In genomic region chr1:154963643-154964042, GRCh38 we compare ENCODE assay signal across 17 cellular contexts. TPM values are rescaled to one million over a fixed set of nuclear protein-coding genes. Genes with fewer than 3 reads are reported as not detected.
DNase-seq lines count a peak whose midpoint lies in the region; ATAC-seq, FAIRE-seq and TF ChIP-seq lines count a peak whose summit lies in the region.
"Had no signal": no experiment of that assay in that cellular context is flagged by ENCODE, and none has a peak within 500 bp of the region (broad histone marks: within the 10 kb centered on the region; RNA-seq: fewer than 3 reads in every experiment).

No MANE protein-coding gene starts in this region.

- no TSS peak for BruUV-seq in K562 (replicated peaks; lab: Mats Ljungman, UMichigan)

- H3K4me1 ChIP-seq in Loucy (ENCODE audit: insufficient read depth, low read length, poor library complexity, severe bottlenecking): peaks cover 21% of the 10 kb centered on the region
- peaks cover 19 to 41% of the 10 kb centered on the region in 2 experiments for H3K4me1 ChIP-seq in K562 (replicated peaks in 1 of 2; ENCODE audit: control insufficient read depth in 2 of 2, insufficient read depth in 2 of 2, low read length in 2 of 2)
- peaks cover 21 to 27% of the 10 kb centered on the region in 2 experiments for H3K4me1 ChIP-seq in neutrophil (ENCODE audit: control insufficient read depth in 1 of 2, insufficient read depth in 1 of 2, low read depth in 1 of 2, low read length in 1 of 2)

- H3K27ac ChIP-seq in K562 (ENCODE audit: extremely low read depth, low read depth, low read length): no peak overlapping the region; the same call in 2 of the 3 replicates
- peak overlapping the region; percentile 13 for H3K27ac ChIP-seq in neutrophil

- no peaks in the 10 kb centered on the region for H3K9me3 Mint-ChIP-seq in T-helper 2 cell treated with Interferon-gamma antibody and Interleukin-4, amounts not matched to agents 5 μg/mL and 100 μg/mL, for 36 hours
- H3K9me3 Mint-ChIP-seq: activated T-cell treated with anti-CD3 and anti-CD28 coated beads, Interleukin-2, amount 50 U/mL, for 72 hours had no signal

- H3K9me1 ChIP-seq in K562 (ENCODE audit: control insufficient read depth, insufficient read depth, low read length): no peaks in the 10 kb centered on the region

- H3K27me3 ChIP-seq in Loucy (ENCODE audit: insufficient read depth, low read length, poor library complexity, severe bottlenecking) (no peaks in the 10 kb centered on the region), K562 (ENCODE audit: control insufficient read depth in 2 of 2, insufficient read depth in 2 of 2, low read length in 2 of 2) (no peaks in the 10 kb centered on the region), neutrophil (no peaks in the 10 kb centered on the region)
- H3K27me3 ChIP-seq: left lung, upper lobe of right lung had no signal

- no peaks in the 10 kb centered on the region; the same call in 1 of the 2 replicates for H3F3A ChIP-seq in Loucy (ENCODE audit: low read depth)

- TF ChIP-seq CTCF in Loucy (conservative IDR thresholded peaks at IDR 0.05; ENCODE audit: low read length): no peak
- TF ChIP-seq CTCF in K562 (IDR thresholded peaks at IDR 0.05 in 2 of 3, conservative IDR thresholded peaks at IDR 0.05 in 1 of 3; ENCODE audit: insufficient read depth in 2 of 3, low read depth in 1 of 3, low read length in 3 of 3): no peak
- no peak for TF ChIP-seq CTCF in neutrophil (IDR thresholded peaks at IDR 0.05)

- H2AFZ ChIP-seq in Loucy (ENCODE audit: low read length): no peak overlapping the region
- no peak overlapping the region for H2AFZ ChIP-seq in K562 (ENCODE audit: low read depth, low read length)

- H4K20me1 ChIP-seq in Loucy (ENCODE audit: insufficient read depth, low read length, poor library complexity, severe bottlenecking) (peaks cover 19% of the 10 kb centered on the region), K562 (replicated peaks; ENCODE audit: control insufficient read depth, insufficient read depth, low read length) (no peaks in the 10 kb centered on the region)

- H3K9me3 ChIP-seq in Loucy (ENCODE audit: insufficient read depth, low read depth, low read length) (no peaks in the 10 kb centered on the region), K562 (replicated peaks; ENCODE audit: control insufficient read depth, insufficient read depth, low read depth, low read length) (no peaks in the 10 kb centered on the region), neutrophil (no peaks in the 10 kb centered on the region)
- H3K9me3 ChIP-seq: left lung, upper lobe of right lung had no signal

- peaks cover 53% of the 10 kb centered on the region for H3K36me3 Mint-ChIP-seq in T-helper 2 cell treated with Interferon-gamma antibody and Interleukin-4, amounts not matched to agents 5 μg/mL and 100 μg/mL, for 36 hours (ENCODE audit: low read depth)

- no peak for TF ChIP-seq POLR2A in K562 (conservative IDR thresholded peaks at IDR 0.05)

- intact Hi-C loops in K562 (cut with micrococcal nuclease): loop anchor here (5.0 kb wide), 1 partner anchor 119 kb away; no protein-coding TSS in a partner anchor

- ATAC-seq in K562: no peak
- no peak for ATAC-seq in GM21360 (IDR thresholded peaks at IDR 0.05; ENCODE audit: unreplicated experiment)
- ATAC-seq: activated T-cell treated with anti-CD3 and anti-CD28 coated beads, Interleukin-2, amount 50 U/mL, for 72 hours; left lung; upper lobe of right lung had no signal

- H3K4me2 ChIP-seq in Loucy (ENCODE audit: low read depth, low read length, poor library complexity, severe bottlenecking) (peak overlapping the region; percentile 96), K562 (ENCODE audit: insufficient read depth, low read length) (0 out of 2 replicates have a peak overlapping the region, but pooled peaks have one; percentile 3)

- H3K4me3 ChIP-seq in Loucy (ENCODE audit: low read length, poor library complexity, severe bottlenecking) (peak overlapping the region; percentile 92), K562 (no peak overlapping the region), neutrophil (ENCODE audit: low read depth in 1 of 2, low read length in 1 of 2) (no peak overlapping the region)
- H3K4me3 ChIP-seq: upper lobe of right lung had no signal

- DNase-seq in T-helper 2 cell treated with Interferon-gamma antibody and Interleukin-4, amounts not matched to agents 5 μg/mL and 100 μg/mL, for 36 hours (ENCODE audit: low spot score): no peak
- DNase-seq in T-helper 2 cell: no peak
- DNase-seq in K562 (ENCODE audit: extremely low read depth in 1 of 4, low spot score in 3 of 4): peak in 1 of 4 experiments; percentile 70
- DNase-seq in RKO (ENCODE audit: low spot score): no peak
- no peak for DNase-seq in stimulated activated CD4-positive, alpha-beta T cell treated with anti-CD3 and anti-CD28 coated beads, Interleukin-4, amount 100 ng/mL, for 24 hours
- DNase-seq: activated CD4-positive, CD25-positive, alpha-beta regulatory T cell; activated T-cell treated with anti-CD3 and anti-CD28 coated beads, Interleukin-2, amount 50 U/mL, for 72 hours; DMS153; hippocampal formation; left lung; occipital lobe; stimulated activated CD8-positive, alpha-beta memory T cell treated with anti-CD3 and anti-CD28 coated beads, Interleukin-4, amount 100 ng/mL, for 48 hours; upper lobe of right lung had no signal

- FAIRE-seq in K562 (lab: Jason Lieb, UNC): peak; percentile 86
- FAIRE-seq: A204.1 had no signal

- TF ChIP-seq RAD21 in K562 (CRISPR knock-in tag; conservative IDR thresholded peaks at IDR 0.05 in 1 of 2, IDR thresholded peaks at IDR 0.05 in 1 of 2): no peak

- in situ Hi-C loops in K562 (cut with MboI): no loop called here

- peaks cover 24% of the 10 kb centered on the region for H3K4me1 Mint-ChIP-seq in T-helper 2 cell treated with Interferon-gamma antibody and Interleukin-4, amounts not matched to agents 5 μg/mL and 100 μg/mL, for 36 hours (ENCODE audit: low read depth)

- WGBS in K562 (ENCODE audit: insufficient coverage, low coverage, missing lambda C conversion rate): 25% methylated on average over 8 of the region's 8 CpGs

- peak overlapping the region; percentile 6 for H3K27ac Mint-ChIP-seq in T-helper 2 cell treated with Interferon-gamma antibody and Interleukin-4, amounts not matched to agents 5 μg/mL and 100 μg/mL, for 36 hours
- H3K27ac Mint-ChIP-seq: activated T-cell treated with anti-CD3 and anti-CD28 coated beads, Interleukin-2, amount 50 U/mL, for 72 hours had no signal

- peaks cover 51% of the 10 kb centered on the region for H3K79me2 ChIP-seq in Loucy (ENCODE audit: insufficient read depth, low read length)
- H3K79me2 ChIP-seq in K562 (ENCODE audit: control insufficient read depth, insufficient read depth, low read length): peaks cover 36% of the 10 kb centered on the region

- peak; percentile 46 for TF ChIP-seq EP300 in K562 (IDR thresholded peaks at IDR 0.05; ENCODE audit: low read length)

- H3K9ac ChIP-seq in Loucy (ENCODE audit: low read depth, low read length, poor library complexity, severe bottlenecking) (peak overlapping the region; percentile 93), K562 (ENCODE audit: insufficient read depth in 1 of 2, low read depth in 2 of 2, low read length in 2 of 2) (peak overlapping the region in 1 of 2 experiments; percentile 23; a peak in 1 of 4 replicates)

- H3K9me2 ChIP-seq in Loucy (replicated peaks; ENCODE audit: low read depth, low read length): no peaks in the 10 kb centered on the region

- H3K36me3 ChIP-seq in Loucy (ENCODE audit: insufficient read depth, low read length) (peaks cover 40% of the 10 kb centered on the region; the same call in 1 of the 2 replicates), K562 (ENCODE audit: control insufficient read depth, insufficient read depth, low read length) (peaks cover 68% of the 10 kb centered on the region; the same call in 2 of the 3 replicates), neutrophil (peaks cover 67% of the 10 kb centered on the region)

- POLR2A ChIA-PET in K562 (lab: Yijun Ruan, JAX): interaction anchor here (0.5 to 7.0 kb wide), 7 partner anchors 10 to 109 kb away, joined by 3 to 80 read pairs (median 4); partner anchors contain the start of genes CKS1B, FLAD1, LENEP and SHC1

- CTCF ChIA-PET in K562 (lab: Yijun Ruan, JAX; ENCODE audit: low intra/inter-chr PET ratio): no interaction called here

- H3K4me3 Mint-ChIP-seq in T-helper 2 cell treated with Interferon-gamma antibody and Interleukin-4, amounts not matched to agents 5 μg/mL and 100 μg/mL, for 36 hours: no peak overlapping the region

- no peaks in the 10 kb centered on the region for H3K27me3 Mint-ChIP-seq in T-helper 2 cell treated with Interferon-gamma antibody and Interleukin-4, amounts not matched to agents 5 μg/mL and 100 μg/mL, for 36 hours (ENCODE audit: low read depth)

RNA-seq across cellular contexts. Expression of gene PYGO2, which starts 2.1 kb away (rescaled TPM):
- 24.1 and 50.9 TPM in 2 replicates for total RNA-seq in K562 (2011; cell fraction: chromatin; rRNA removed; ENCODE audit: low replicate concordance)
- total RNA-seq in K562 (2011; cell fraction: nucleolus; rRNA removed): 40.4 and 41.1 TPM in 2 replicates
- 36.8 and 44.0 TPM in 2 replicates for total RNA-seq in K562 (2011; cell fraction: nucleoplasm; rRNA removed)
- 18.2 and 28.9 TPM in 2 replicates for total RNA-seq in K562 (2014; rRNA removed)
- total RNA-seq in K562 (2014; rRNA removed; fragmentation: Illumina TruSeq; extraction: Trizol): 15.2 and 15.8 TPM in 2 replicates
- total RNA-seq in K562 (2015; rRNA removed; fragmentation: Illumina TruSeq; extraction: Trizol): 17.7 and 18.1 TPM in 2 replicates
- total RNA-seq in K562 (2021): 36.2 and 36.7 TPM in 2 replicates
- polyA plus RNA-seq in K562 (2011; rRNA removed): 23.5 and 28.3 TPM in 2 replicates
- polyA plus RNA-seq in K562 (2011; cell fraction: cytosol; rRNA removed): 26.2 and 37.5 TPM in 2 replicates
- 43.0 and 57.2 TPM in 2 replicates for polyA plus RNA-seq in K562 (2011; cell fraction: nucleus; rRNA removed)
- 25.4 and 27.4 TPM in 2 replicates for polyA plus RNA-seq in K562 (2012)
- 32.5 and 34.3 TPM in 2 replicates for polyA plus RNA-seq in K562 (2014; fragmentation: Illumina TruSeq; extraction: Trizol)
- polyA plus RNA-seq in K562 (2014; fragmentation: Nextera tagmentation; extraction: Ambion mirVana): 1 to 10 TPM; 8.3 to 8.6 TPM
- polyA plus RNA-seq in K562 (2014; rRNA removed): 24.6 and 28.1 TPM in 2 replicates
- polyA minus RNA-seq in K562 (2011; rRNA and poly(A)+ RNA removed): 14.7 and 16.1 TPM in 2 replicates
- polyA minus RNA-seq in K562 (2011; cell fraction: cytosol; rRNA and poly(A)+ RNA removed): 13.7 and 16.1 TPM in 2 replicates
- polyA minus RNA-seq in K562 (2011; cell fraction: nucleus; rRNA and poly(A)+ RNA removed): 13.5 and 15.3 TPM in 2 replicates

RNA-seq across cellular contexts. Expression of gene SHC1, which starts 6.9 kb away (rescaled TPM):
- total RNA-seq in K562 (2011; cell fraction: chromatin; rRNA removed; ENCODE audit: low replicate concordance): 85.7 and 174 TPM in 2 replicates
- total RNA-seq in K562 (2011; cell fraction: nucleolus; rRNA removed): 69.6 and 76.4 TPM in 2 replicates
- total RNA-seq in K562 (2011; cell fraction: nucleoplasm; rRNA removed): 94.4 and 106 TPM in 2 replicates
- total RNA-seq in K562 (2014; rRNA removed) (51.9 and 57.2 TPM in 2 replicates), K562 (2014; rRNA removed; fragmentation: Illumina TruSeq; extraction: Trizol) (34.1 and 35.4 TPM in 2 replicates), K562 (2015; rRNA removed; fragmentation: Illumina TruSeq; extraction: Trizol) (34.4 and 35.9 TPM in 2 replicates), K562 (2021) (66.4 and 68.4 TPM in 2 replicates)
- polyA plus RNA-seq in K562 (2011; rRNA removed) (64.8 and 81.2 TPM in 2 replicates), K562 (2014; fragmentation: Illumina TruSeq; extraction: Trizol) (93.7 and 113 TPM in 2 replicates), K562 (2014; fragmentation: Nextera tagmentation; extraction: Ambion mirVana) (1 to 10 TPM; 4.1 to 5.4 TPM), K562 (2014; rRNA removed) (57.7 and 58.0 TPM in 2 replicates)
- polyA plus RNA-seq in K562 (2011; cell fraction: cytosol; rRNA removed): 63.5 and 90.8 TPM in 2 replicates
- polyA plus RNA-seq in K562 (2011; cell fraction: nucleus; rRNA removed): 143 and 200 TPM in 2 replicates
- polyA plus RNA-seq in K562 (2012): 57.8 and 71.5 TPM in 2 replicates
- 45.0 and 49.1 TPM in 2 replicates for polyA minus RNA-seq in K562 (2011; rRNA and poly(A)+ RNA removed)
- 30.6 and 37.4 TPM in 2 replicates for polyA minus RNA-seq in K562 (2011; cell fraction: cytosol; rRNA and poly(A)+ RNA removed)
- polyA minus RNA-seq in K562 (2011; cell fraction: nucleus; rRNA and poly(A)+ RNA removed): 22.3 and 27.7 TPM in 2 replicates

RNA-seq across cellular contexts. Expression of gene PBXIP1, which starts 7.7 kb away (rescaled TPM):
- total RNA-seq in K562 (2011; cell fraction: chromatin; rRNA removed; ENCODE audit: low replicate concordance): 10.0 and 21.8 TPM in 2 replicates
- 12.2 and 13.8 TPM in 2 replicates for total RNA-seq in K562 (2011; cell fraction: nucleolus; rRNA removed)
- 14.2 and 19.3 TPM in 2 replicates for total RNA-seq in K562 (2011; cell fraction: nucleoplasm; rRNA removed)
- total RNA-seq in K562 (2014; rRNA removed) (8.2 and 10.2 TPM in 2 replicates), K562 (2014; rRNA removed; fragmentation: Illumina TruSeq; extraction: Trizol) (2.7 and 3.0 TPM in 2 replicates), K562 (2015; rRNA removed; fragmentation: Illumina TruSeq; extraction: Trizol) (4.9 and 5.1 TPM in 2 replicates), K562 (2021) (6.3 and 8.3 TPM in 2 replicates)
- polyA plus RNA-seq in K562 (2011; rRNA removed) (6.9 and 7.9 TPM in 2 replicates), K562 (2014; fragmentation: Illumina TruSeq; extraction: Trizol) (5.8 and 6.8 TPM in 2 replicates), K562 (2014; fragmentation: Nextera tagmentation; extraction: Ambion mirVana) (under 1 TPM; 0.13 to 0.22 TPM), K562 (2014; rRNA removed) (8.0 TPM in 2 replicates)
- 7.4 and 8.1 TPM in 2 replicates for polyA plus RNA-seq in K562 (2011; cell fraction: cytosol; rRNA removed)
- 14.0 and 19.5 TPM in 2 replicates for polyA plus RNA-seq in K562 (2011; cell fraction: nucleus; rRNA removed)
- polyA plus RNA-seq in K562 (2012): 8.3 and 23.2 TPM in 2 replicates
- 3.3 and 4.3 TPM in 2 replicates for polyA minus RNA-seq in K562 (2011; rRNA and poly(A)+ RNA removed)
- 4.0 and 9.3 TPM in 2 replicates for polyA minus RNA-seq in K562 (2011; cell fraction: cytosol; rRNA and poly(A)+ RNA removed)
- polyA minus RNA-seq in K562 (2011; cell fraction: nucleus; rRNA and poly(A)+ RNA removed): 2.8 and 3.6 TPM in 2 replicates

RNA-seq across cellular contexts. Expression of gene CKS1B, which starts 10.8 kb away (rescaled TPM):
- total RNA-seq in K562 (2011; cell fraction: chromatin; rRNA removed; ENCODE audit: low replicate concordance): 61.9 and 74.9 TPM in 2 replicates
- total RNA-seq in K562 (2011; cell fraction: nucleolus; rRNA removed): 70.0 and 71.3 TPM in 2 replicates
- 120 and 182 TPM in 2 replicates for total RNA-seq in K562 (2011; cell fraction: nucleoplasm; rRNA removed)
- total RNA-seq in K562 (2014; rRNA removed): 215 and 262 TPM in 2 replicates
- 364 and 410 TPM in 2 replicates for total RNA-seq in K562 (2014; rRNA removed; fragmentation: Illumina TruSeq; extraction: Trizol)
- total RNA-seq in K562 (2015; rRNA removed; fragmentation: Illumina TruSeq; extraction: Trizol): 269 and 292 TPM in 2 replicates
- 256 and 270 TPM in 2 replicates for total RNA-seq in K562 (2021)
- polyA plus RNA-seq in K562 (2011; rRNA removed): 754 and 835 TPM in 2 replicates
- polyA plus RNA-seq in K562 (2011; cell fraction: cytosol; rRNA removed): 831 and 1,136 TPM in 2 replicates
- polyA plus RNA-seq in K562 (2011; cell fraction: nucleus; rRNA removed): 223 and 387 TPM in 2 replicates
- polyA plus RNA-seq in K562 (2012): 544 and 581 TPM in 2 replicates
- 611 and 624 TPM in 2 replicates for polyA plus RNA-seq in K562 (2014; fragmentation: Illumina TruSeq; extraction: Trizol)
- 1,000 to 10,000 TPM; 1,039 to 1,103 TPM for polyA plus RNA-seq in K562 (2014; fragmentation: Nextera tagmentation; extraction: Ambion mirVana)
- polyA plus RNA-seq in K562 (2014; rRNA removed): 460 and 477 TPM in 2 replicates
- 383 and 393 TPM in 2 replicates for polyA minus RNA-seq in K562 (2011; rRNA and poly(A)+ RNA removed)
- 80.9 and 85.6 TPM in 2 replicates for polyA minus RNA-seq in K562 (2011; cell fraction: cytosol; rRNA and poly(A)+ RNA removed)
- 24.2 and 63.2 TPM in 2 replicates for polyA minus RNA-seq in K562 (2011; cell fraction: nucleus; rRNA and poly(A)+ RNA removed)

RNA-seq across cellular contexts. Expression of gene FLAD1, which starts 19.5 kb away (rescaled TPM):
- 46.3 and 135 TPM in 2 replicates for total RNA-seq in K562 (2011; cell fraction: chromatin; rRNA removed; ENCODE audit: low replicate concordance)
- total RNA-seq in K562 (2011; cell fraction: nucleolus; rRNA removed): 130 and 141 TPM in 2 replicates
- 76.0 and 76.6 TPM in 2 replicates for total RNA-seq in K562 (2011; cell fraction: nucleoplasm; rRNA removed)
- total RNA-seq in K562 (2014; rRNA removed) (67.0 and 87.6 TPM in 2 replicates), K562 (2014; rRNA removed; fragmentation: Illumina TruSeq; extraction: Trizol) (41.3 and 56.1 TPM in 2 replicates), K562 (2015; rRNA removed; fragmentation: Illumina TruSeq; extraction: Trizol) (65.8 and 68.6 TPM in 2 replicates), K562 (2021) (74.4 and 79.8 TPM in 2 replicates)
- polyA plus RNA-seq in K562 (2011; rRNA removed) (61.2 and 75.6 TPM in 2 replicates), K562 (2014; fragmentation: Illumina TruSeq; extraction: Trizol) (78.8 and 82.3 TPM in 2 replicates), K562 (2014; fragmentation: Nextera tagmentation; extraction: Ambion mirVana) (10 to 100 TPM; 24.9 to 46.7 TPM), K562 (2014; rRNA removed) (85.8 and 98.9 TPM in 2 replicates)
- polyA plus RNA-seq in K562 (2011; cell fraction: cytosol; rRNA removed): 82.9 and 126 TPM in 2 replicates
- polyA plus RNA-seq in K562 (2011; cell fraction: nucleus; rRNA removed): 209 and 292 TPM in 2 replicates
- polyA plus RNA-seq in K562 (2012): 54.0 and 57.9 TPM in 2 replicates
- polyA minus RNA-seq in K562 (2011; rRNA and poly(A)+ RNA removed): 50.8 and 69.7 TPM in 2 replicates
- polyA minus RNA-seq in K562 (2011; cell fraction: cytosol; rRNA and poly(A)+ RNA removed): 40.4 and 52.6 TPM in 2 replicates
- polyA minus RNA-seq in K562 (2011; cell fraction: nucleus; rRNA and poly(A)+ RNA removed): 49.7 and 53.7 TPM in 2 replicates
